Comparison of ENCODE assay signal across 13 cellular contexts in the genomic region with DNA sequence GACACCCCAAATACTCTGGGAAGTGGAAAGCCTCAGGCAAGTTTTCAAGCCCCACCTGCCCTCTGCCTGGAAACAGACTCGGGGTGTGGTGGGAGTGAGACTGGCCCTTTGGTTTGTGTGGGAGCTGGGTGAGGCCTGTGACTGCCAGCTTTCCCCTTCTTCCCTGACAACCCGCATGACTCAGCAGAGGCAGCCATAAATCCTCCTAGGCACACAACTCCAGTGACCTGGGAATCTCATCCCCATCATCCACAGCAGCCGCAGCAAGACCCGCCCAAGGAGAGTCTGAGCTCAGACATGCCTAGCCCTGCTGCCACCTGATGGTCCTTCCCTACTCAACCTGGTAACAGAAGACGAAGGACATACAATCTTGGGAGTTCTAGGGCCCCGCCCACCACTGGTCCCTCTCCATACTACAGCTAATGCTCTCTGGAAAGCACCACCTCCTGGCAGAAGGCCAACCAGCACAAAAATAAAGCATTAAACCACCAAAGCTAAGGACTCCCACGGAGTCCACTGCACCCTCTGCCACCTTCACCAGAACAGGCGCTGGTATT. TPM values are rescaled to one million over a fixed set of nuclear protein-coding genes. Genes with fewer than 3 reads are reported as not detected.
DNase-seq lines count a peak whose midpoint lies in the region; ATAC-seq and TF ChIP-seq lines count a peak whose summit lies in the region.
"Had no signal": no experiment of that assay in that cellular context is flagged by ENCODE, and none has a peak within 500 bp of the region (broad histone marks: within the 10 kb centered on the region; RNA-seq: fewer than 3 reads in every experiment).

No MANE protein-coding gene starts in this region.

- H3K4me1 ChIP-seq in uterus = no peaks in the 10 kb centered on the region
- peaks cover 11% of the 10 kb centered on the region for H3K4me1 ChIP-seq in psoas muscle
- no peaks in the 10 kb centered on the region for H3K4me1 ChIP-seq in effector memory CD4-positive, alpha-beta T cell (ENCODE audit: control insufficient read depth, insufficient read depth, low read length, poor library complexity, severe bottlenecking)

- H3K4me3 ChIP-seq in uterus (no peak overlapping the region), psoas muscle (no peak overlapping the region)
- no peak overlapping the region for H3K4me3 ChIP-seq in effector memory CD4-positive, alpha-beta T cell (ENCODE audit: insufficient read depth, low read depth, low read length, poor library complexity, severe bottlenecking)
- H3K4me3 ChIP-seq: A549, tibial nerve had no signal

- no peak for TF ChIP-seq CTCF in uterus (IDR thresholded peaks at IDR 0.05)
- no peak for TF ChIP-seq CTCF in psoas muscle (IDR thresholded peaks at IDR 0.05)

- DNase-seq in SHP77 treated with DMSO at 0.1 percent for 48 hours (lab: John Stamatoyannopoulos, UW) (peak; percentile 5), SHP77 (lab: John Stamatoyannopoulos, UW) (no peak), T1000 (lab: John Stamatoyannopoulos, UW) (peak; percentile 38), iPS DF 19.7 (ENCODE audit: low read depth, low spot score) (peak; percentile 12), uterus (peak; percentile 41 to 65), psoas muscle (no peak)
- no peak for DNase-seq in stimulated activated CD4-positive, alpha-beta T cell treated with anti-CD3 and anti-CD28 coated beads, Interleukin-1b, Interleukin-23, amount 100 ng/mL, for 48 hours
- no peak for DNase-seq in effector memory CD4-positive, alpha-beta T cell
- DNase-seq: activated naive CD8-positive, alpha-beta T cell treated with anti-CD3 and anti-CD28 coated beads for 36 hours; DMS79 treated with DMSO at 0.1 percent for 48 hours; NCI-H1694 had no signal

- WGBS in psoas muscle, 3 donors = 73 to 84% (median 74%) methylated on average over 8 of the region's 8 CpGs

- H3K27me3 ChIP-seq in uterus = no peaks in the 10 kb centered on the region
- no peaks in the 10 kb centered on the region for H3K27me3 ChIP-seq in psoas muscle (ENCODE audit: insufficient read depth in 3 of 3, low read length in 2 of 3)
- no peaks in the 10 kb centered on the region for H3K27me3 ChIP-seq in effector memory CD4-positive, alpha-beta T cell (replicated peaks; ENCODE audit: control insufficient read depth, insufficient read depth, low read length, poor library complexity, severe bottlenecking)
- H3K27me3 ChIP-seq: tibial nerve had no signal

- no peaks in the 10 kb centered on the region for H3K9me3 ChIP-seq in uterus
- H3K9me3 ChIP-seq in psoas muscle = no peaks in the 10 kb centered on the region
- H3K9me3 ChIP-seq in effector memory CD4-positive, alpha-beta T cell (ENCODE audit: control insufficient read depth, low read length) = no peaks in the 10 kb centered on the region
- H3K9me3 ChIP-seq: A549, tibial nerve had no signal

- H3K27ac ChIP-seq in uterus (peak overlapping the region in 1 of 2 donors; percentile 28), psoas muscle (no peak overlapping the region)
- H3K27ac ChIP-seq in effector memory CD4-positive, alpha-beta T cell (ENCODE audit: insufficient read depth, low read length, poor library complexity, severe bottlenecking) = no peak overlapping the region
- H3K27ac ChIP-seq: A549, tibial nerve had no signal

- no peaks in the 10 kb centered on the region for H3K36me3 ChIP-seq in uterus
- no peaks in the 10 kb centered on the region for H3K36me3 ChIP-seq in psoas muscle (ENCODE audit: insufficient read depth in 1 of 2, low read depth in 1 of 2)
- no peaks in the 10 kb centered on the region for H3K36me3 ChIP-seq in effector memory CD4-positive, alpha-beta T cell (ENCODE audit: control insufficient read depth, insufficient read depth, low read length)
- H3K36me3 ChIP-seq: tibial nerve had no signal

- ATAC-seq in psoas muscle = no peak
- ATAC-seq: A549 had no signal

- no peak for TF ChIP-seq POLR2A in uterus (IDR thresholded peaks at IDR 0.05)

- intact Hi-C loops in uterus (cut with DNase I; ENCODE audit: low total_unique reads) = no loop called here
- intact Hi-C loops in psoas muscle (cut with DNase I) = no loop called here

RNA-seq across cellular contexts. Expression of gene GATB, which starts 30.7 kb away (rescaled TPM):
- total RNA-seq in uterus (10 to 100 TPM in 2 of 4 donors, 1 to 10 TPM in 2; 2.8 to 31.5 (median 12.4) TPM), psoas muscle (10 to 100 TPM; 22.8 to 36.6 (median 28.7) TPM)
- 10 to 100 TPM; 23.8 to 29.6 (median 28.3) TPM for polyA plus RNA-seq in psoas muscle

Comparison
In these comparisons a context has a peak if more than half of its experiments do, and no peak if none do; other contexts are left out.
1. DNase-seq: peak in SHP77 treated with DMSO at 0.1 percent for 48 hours (single experiment), T1000 (single experiment), iPS DF 19.7 (single experiment) and uterus (2 of 2); none in SHP77 (0 of 2), psoas muscle (0 of 2), stimulated activated CD4-positive, alpha-beta T cell treated with anti-CD3 and anti-CD28 coated beads, Interleukin-1b, Interleukin-23, amount 100 ng/mL, for 48 hours (single experiment) and effector memory CD4-positive, alpha-beta T cell (0 of 3).